ENCODE assay signal across 15 cellular contexts in genomic region chr16:86569843-86570447, GRCh38. TPM values are rescaled to one million over a fixed set of nuclear protein-coding genes. Genes with fewer than 3 reads are reported as not detected.
DNase-seq lines count a peak whose midpoint lies in the region; ATAC-seq, FAIRE-seq and TF ChIP-seq lines count a peak whose summit lies in the region.
"Had no signal": no experiment of that assay in that cellular context is flagged by ENCODE, and none has a peak within 500 bp of the region (broad histone marks: within the 10 kb centered on the region; RNA-seq: fewer than 3 reads in every experiment).

No MANE protein-coding gene starts in this region.

- no peak for ATAC-seq in psoas muscle
- ATAC-seq: activated CD8-positive, alpha-beta memory T cell treated with anti-CD3 and anti-CD28 coated beads, Interleukin-2, amount 10 ng/mL, durations not matched to agents 7 days and 5 days; esophagus mucosa had no signal

- no peak for TF ChIP-seq POLR2A in esophagus muscularis mucosa (IDR thresholded peaks at IDR 0.05; ENCODE audit: low read depth)

- no peaks in the 10 kb centered on the region for H3K9me2 ChIP-seq in SU-DHL-6 (replicated peaks; ENCODE audit: insufficient read depth, low read length)

- H3K4me1 ChIP-seq in esophagus muscularis mucosa (peaks cover 1 to 34% (median 21%) of the 10 kb centered on the region in 4 donors), psoas muscle (no peaks in the 10 kb centered on the region)

- no peak overlapping the region for H2AFZ ChIP-seq in SU-DHL-6 (ENCODE audit: low read depth, low read length, severe bottlenecking)

- no peak for DNase-seq in esophagus muscularis mucosa (ENCODE audit: extremely low spot score)
- no peak for DNase-seq in psoas muscle
- DNase-seq in NCI-H2227 treated with DMSO at 0.1 percent for 48 hours (lab: John Stamatoyannopoulos, UW), result no peak
- no peak for DNase-seq in activated CD4-positive, CD25-positive, alpha-beta regulatory T cell treated with anti-CD3 and anti-CD28 coated beads, Interleukin-2, amount 50 U/mL, for 72 hours
- DNase-seq in HK-2 (ENCODE audit: unreplicated experiment), result no peak
- DNase-seq in activated CD8-positive, alpha-beta memory T cell treated with anti-CD3 and anti-CD28 coated beads for 24 hours, result no peak
- DNase-seq: activated CD8-positive, alpha-beta memory T cell treated with anti-CD3 and anti-CD28 coated beads, Interleukin-2, amount 10 ng/mL, durations not matched to agents 7 days and 5 days; activated naive CD4-positive, alpha-beta T cell treated with anti-CD3 and anti-CD28 coated beads for 36 hours; CD4-positive, CD25-positive, alpha-beta regulatory T cell; NCI-H226 had no signal

- intact Hi-C loops in esophagus muscularis mucosa (cut with DNase I) (no loop called here), psoas muscle (cut with DNase I) (no loop called here)

- H3K9me3 ChIP-seq in SU-DHL-6 (ENCODE audit: insufficient read depth, low read length) (no peaks in the 10 kb centered on the region), esophagus muscularis mucosa (no peaks in the 10 kb centered on the region), psoas muscle (no peaks in the 10 kb centered on the region)
- H3K9me3 ChIP-seq: vagina had no signal

- 72% methylated on average over 12 of the region's 12 CpGs for WGBS in esophagus muscularis mucosa
- WGBS in psoas muscle, 3 donors, result 30 to 37% (median 34%) methylated on average over 12 of the region's 12 CpGs

- no peaks in the 10 kb centered on the region for H4K20me1 ChIP-seq in SU-DHL-6 (ENCODE audit: low read depth, low read length)

- 0 out of 2 replicates have a peak, but pooled peaks cover 4% of the 10 kb centered on the region for H3F3A ChIP-seq in SU-DHL-6 (ENCODE audit: insufficient read depth)

- H3K4me3 ChIP-seq in SU-DHL-6 (ENCODE audit: insufficient read depth, low read length, poor library complexity, severe bottlenecking) (no peak overlapping the region), esophagus muscularis mucosa (peak overlapping the region; percentile 5 to 48 (median 46)), psoas muscle (peak overlapping the region; percentile 25)

- TF ChIP-seq EP300 in esophagus muscularis mucosa (IDR thresholded peaks at IDR 0.05), result no peak

- H3K4me2 ChIP-seq in SU-DHL-6 (ENCODE audit: low read depth, low read length, poor library complexity, severe bottlenecking), result peak overlapping the region; percentile 51

- H3K79me2 ChIP-seq in SU-DHL-6 (ENCODE audit: insufficient read depth, low read length), result no peaks in the 10 kb centered on the region

- H3K36me3 ChIP-seq in SU-DHL-6 (ENCODE audit: low read length) (no peaks in the 10 kb centered on the region), esophagus muscularis mucosa (no peaks in the 10 kb centered on the region), psoas muscle (ENCODE audit: insufficient read depth in 1 of 2, low read depth in 1 of 2) (no peaks in the 10 kb centered on the region)
- H3K36me3 ChIP-seq: vagina had no signal

- FAIRE-seq in G401.6 (lab: Jason Lieb, UNC), result peak; percentile 76

- H3K9ac ChIP-seq in SU-DHL-6 (ENCODE audit: low read length), result no peak overlapping the region

- TF ChIP-seq CTCF in SU-DHL-6 (IDR thresholded peaks at IDR 0.05; ENCODE audit: insufficient read depth, low read length, poor library complexity, severe bottlenecking), result no peak
- TF ChIP-seq CTCF in esophagus muscularis mucosa (IDR thresholded peaks at IDR 0.05), result no peak
- no peak for TF ChIP-seq CTCF in psoas muscle (IDR thresholded peaks at IDR 0.05)

- no peak overlapping the region for H3K27ac ChIP-seq in SU-DHL-6 (ENCODE audit: low read depth, low read length)
- no peak overlapping the region for H3K27ac ChIP-seq in esophagus muscularis mucosa (replicated peaks in 1 of 4)
- H3K27ac ChIP-seq in psoas muscle, result no peak overlapping the region
- H3K27ac ChIP-seq: vagina had no signal

- H3K27me3 ChIP-seq in SU-DHL-6 (ENCODE audit: low read length) (no peaks in the 10 kb centered on the region), esophagus muscularis mucosa (peaks cover 0 to 100% (median 51%) of the 10 kb centered on the region in 4 donors), psoas muscle (ENCODE audit: insufficient read depth in 3 of 3, low read length in 2 of 3) (peaks cover 3 to 99% (median 51%) of the 10 kb centered on the region in 3 donors)
- H3K27me3 ChIP-seq: vagina had no signal

RNA-seq across cellular contexts. Expression of gene FOXC2, which starts 3.3 kb away (rescaled TPM):
- 1 to 10 TPM in 2 of 4 donors, under 1 TPM in 2; 0.71 to 1.7 (median 1.1) TPM for total RNA-seq in esophagus muscularis mucosa
- under 1 TPM; 0.15 to 0.34 (median 0.26) TPM for total RNA-seq in psoas muscle
- polyA plus RNA-seq in psoas muscle, result under 1 TPM; 0.14 to 0.18 (median 0.16) TPM
- total RNA-seq: activated CD8-positive, alpha-beta memory T cell treated with anti-CD3 and anti-CD28 coated beads, Interleukin-2, amount 10 ng/mL, durations not matched to agents 7 days and 5 days; activated naive CD4-positive, alpha-beta T cell treated with anti-CD3 and anti-CD28 coated beads for 36 hours; CD4-positive, CD25-positive, alpha-beta regulatory T cell; progenitor cell of endocrine pancreas had no signal
- polyA plus RNA-seq: CD4-positive, CD25-positive, alpha-beta regulatory T cell had no signal

RNA-seq across cellular contexts. Expression of gene FOXL1, which starts 8.4 kb away (rescaled TPM):
- under 1 TPM; 0.52 to 0.83 (median 0.69) TPM for total RNA-seq in esophagus muscularis mucosa
- under 1 TPM; 0.12 to 0.57 (median 0.31) TPM for total RNA-seq in psoas muscle
- polyA plus RNA-seq in psoas muscle, result 1 to 10 TPM in 1 of 3 donors, under 1 TPM in 2; 0.14 to 1.3 (median 0.18) TPM
- total RNA-seq: activated CD8-positive, alpha-beta memory T cell treated with anti-CD3 and anti-CD28 coated beads, Interleukin-2, amount 10 ng/mL, durations not matched to agents 7 days and 5 days; activated naive CD4-positive, alpha-beta T cell treated with anti-CD3 and anti-CD28 coated beads for 36 hours; CD4-positive, CD25-positive, alpha-beta regulatory T cell; progenitor cell of endocrine pancreas had no signal
- polyA plus RNA-seq: CD4-positive, CD25-positive, alpha-beta regulatory T cell had no signal

RNA-seq across cellular contexts. Expression of gene MTHFSD, which starts 14.9 kb away (rescaled TPM):
- 10 to 100 TPM; 10.1 to 17.9 (median 15.5) TPM for total RNA-seq in esophagus muscularis mucosa
- 10 to 100 TPM in 2 of 4 donors, 1 to 10 TPM in 2; 6.8 to 15.8 (median 11.5) TPM for total RNA-seq in psoas muscle
- 10 to 100 TPM in 1 of 3 donors, 1 to 10 TPM in 2; 4.3 to 16.0 (median 8.0) TPM for polyA plus RNA-seq in psoas muscle

RNA-seq across cellular contexts. Expression of gene FOXF1, which starts 59.6 kb away (rescaled TPM):
- total RNA-seq in esophagus muscularis mucosa (10 to 100 TPM; 40.7 to 94.5 (median 69.3) TPM), psoas muscle (under 1 TPM in 2 of 4 donors, not detected in 2; 0.06 to 0.12 TPM)
- under 1 TPM; 0.01 to 0.03 (median 0.01) TPM for polyA plus RNA-seq in psoas muscle
- total RNA-seq: activated CD8-positive, alpha-beta memory T cell treated with anti-CD3 and anti-CD28 coated beads, Interleukin-2, amount 10 ng/mL, durations not matched to agents 7 days and 5 days; activated naive CD4-positive, alpha-beta T cell treated with anti-CD3 and anti-CD28 coated beads for 36 hours; CD4-positive, CD25-positive, alpha-beta regulatory T cell; progenitor cell of endocrine pancreas had no signal
- polyA plus RNA-seq: CD4-positive, CD25-positive, alpha-beta regulatory T cell had no signal
